25 cellular contexts compared by ENCODE assay signal in genomic region chr3:135329479-135329878, GRCh38.
DNase-seq lines count a peak whose midpoint lies in the region; ATAC-seq, FAIRE-seq and TF ChIP-seq lines count a peak whose summit lies in the region.
"Had no signal": no experiment of that assay in that cellular context is flagged by ENCODE, and none has a peak within 500 bp of the region (broad histone marks: within the 10 kb centered on the region; RNA-seq: fewer than 3 reads in every experiment).

No MANE protein-coding gene starts in this region.

- H3K4me1 Mint-ChIP-seq in effector memory CD8-positive, alpha-beta T cell (ENCODE audit: low read depth in 2 of 2): no peaks in the 10 kb centered on the region
- H3K4me1 Mint-ChIP-seq: stimulated activated memory B cell treated with anti-CD40 and anti-IgM and Interleukin-4, amounts not matched to agents 10 μg/mL and 1 μg/mL and 100 μg/mL, for 72 hours; T-cell had no signal

- H3K4ac ChIP-seq in neuronal stem cell (ENCODE audit: low read length): no peak overlapping the region

- TF ChIP-seq POLR2A in gastrocnemius medialis (IDR thresholded peaks at IDR 0.05): no peak

- DNase-seq in G401 (ENCODE audit: low spot score) (peak; percentile 61), bronchial epithelial cell (ENCODE audit: low read depth) (peak; percentile 50), neuronal stem cell (ENCODE audit: low spot score) (no peak), gastrocnemius medialis (no peak), PC-9 (no peak)
- no peak for DNase-seq in effector memory CD8-positive, alpha-beta T cell
- DNase-seq: activated CD4-positive, alpha-beta T cell treated with anti-CD3 and anti-CD28 coated beads, Interleukin-2, amount 50 U/mL, for 1 hour; activated CD8-positive, alpha-beta memory T cell treated with anti-CD3 and anti-CD28 coated beads, Interleukin-2, amount 50 U/mL, for 4 hours; activated effector memory CD4-positive, alpha-beta T cell treated with Interleukin-2 at 50 U/mL for 16 hours; COR-L47; dermis blood vessel endothelial cell; foreskin melanocyte; H9; mucosa of descending colon; NCI-H1436; NCI-H2227 treated with DMSO at 0.1 percent for 48 hours; stimulated activated CD4-positive, alpha-beta T cell treated with anti-CD3 and anti-CD28 coated beads, Interleukin-15, amount 100 ng/mL, for 24 hours; T-cell; testis had no signal

- H4K8ac ChIP-seq in neuronal stem cell (ENCODE audit: low read depth, low read length): no peak overlapping the region

- TF ChIP-seq CTCF in bronchial epithelial cell (IDR thresholded peaks at IDR 0.05; ENCODE audit: insufficient read depth, low read length, severe bottlenecking) (no peak), gastrocnemius medialis (IDR thresholded peaks at IDR 0.05 in 4 of 5, conservative IDR thresholded peaks at IDR 0.05 in 1 of 5) (no peak), PC-9 (conservative IDR thresholded peaks at IDR 0.05) (no peak)

- no peak overlapping the region for H2AK5ac ChIP-seq in neuronal stem cell (ENCODE audit: low read depth, low read length)

- no TSS peak for BruUV-seq in PC-9 (replicated peaks; lab: Mats Ljungman, UMichigan)

- no peak for FAIRE-seq in bronchial epithelial cell (lab: Jason Lieb, UNC)
- FAIRE-seq: GM12878 had no signal

- H2BK5ac ChIP-seq in neuronal stem cell (ENCODE audit: low read length): no peak overlapping the region

- H3K36me3 Mint-ChIP-seq in effector memory CD8-positive, alpha-beta T cell (ENCODE audit: insufficient read depth): no peaks in the 10 kb centered on the region
- H3K36me3 Mint-ChIP-seq: stimulated activated memory B cell treated with anti-CD40 and anti-IgM and Interleukin-4, amounts not matched to agents 10 μg/mL and 1 μg/mL and 100 μg/mL, for 72 hours; T-cell had no signal

- peak overlapping the region; percentile 65 for H3K18ac ChIP-seq in neuronal stem cell (ENCODE audit: low read length)

- no peak overlapping the region for H2AFZ ChIP-seq in neuronal stem cell (ENCODE audit: low read length)
- H2AFZ ChIP-seq in PC-9: no peak overlapping the region

- peak overlapping the region; percentile 70 for H3K23ac ChIP-seq in neuronal stem cell (ENCODE audit: low read depth, low read length, poor library complexity)

- CTCF ChIA-PET in PC-9 (lab: Charles Lee): no interaction called here

- H3K79me1 ChIP-seq in neuronal stem cell (ENCODE audit: low read depth, low read length): no peaks in the 10 kb centered on the region

- H3K79me2 ChIP-seq in PC-9 (ENCODE audit: low read depth): no peaks in the 10 kb centered on the region

- H2BK12ac ChIP-seq in neuronal stem cell (ENCODE audit: low read length): no peak overlapping the region

- H3K4me3 ChIP-seq in BLaER1 treated with 17β-estradiol and CSF1 and Interleukin-3, amounts not matched to agents 10 nM and 100 nM: no peak overlapping the region
- H3K4me3 ChIP-seq in bronchial epithelial cell (ENCODE audit: low read depth, low read length): no peak overlapping the region
- H3K4me3 ChIP-seq in neuronal stem cell (ENCODE audit: low read length in 2 of 2): peak overlapping the region in 1 of 2 donors; percentile 34
- no peak overlapping the region for H3K4me3 ChIP-seq in gastrocnemius medialis
- H3K4me3 ChIP-seq in PC-9: no peak overlapping the region
- H3K4me3 ChIP-seq: breast epithelium, GM12878, mucosa of descending colon, testis had no signal

- peak overlapping the region in 6 of 11 experiments; percentile 4 to 32 (median 10); a peak in 3 of 22 replicates for H3K4me2 ChIP-seq in BLaER1 treated with 17β-estradiol and CSF1 and Interleukin-3, amounts not matched to agents 10 nM and 100 nM
- H3K4me2 ChIP-seq in neuronal stem cell (ENCODE audit: insufficient read depth, low read length, poor library complexity, severe bottlenecking): no peak overlapping the region
- H3K4me2 ChIP-seq in PC-9: no peak overlapping the region

- no peaks in the 10 kb centered on the region for H3K36me3 ChIP-seq in BLaER1 treated with 17β-estradiol and CSF1 and Interleukin-3, amounts not matched to agents 10 nM and 100 nM
- no peaks in the 10 kb centered on the region for H3K36me3 ChIP-seq in bronchial epithelial cell (ENCODE audit: control insufficient read depth, insufficient read depth, low read length)
- no peaks in the 10 kb centered on the region for H3K36me3 ChIP-seq in neuronal stem cell (replicated peaks in 1 of 2; ENCODE audit: control insufficient read depth in 2 of 2, insufficient read depth in 2 of 2, low read length in 2 of 2)
- no peaks in the 10 kb centered on the region for H3K36me3 ChIP-seq in gastrocnemius medialis
- no peaks in the 10 kb centered on the region for H3K36me3 ChIP-seq in PC-9 (ENCODE audit: low read depth)
- H3K36me3 ChIP-seq: breast epithelium had no signal

- H3K27ac Mint-ChIP-seq in effector memory CD8-positive, alpha-beta T cell: no peak overlapping the region
- H3K27ac Mint-ChIP-seq: stimulated activated memory B cell treated with anti-CD40 and anti-IgM and Interleukin-4, amounts not matched to agents 10 μg/mL and 1 μg/mL and 100 μg/mL, for 72 hours; T-cell had no signal

- H4K91ac ChIP-seq in neuronal stem cell (ENCODE audit: low read depth, low read length, poor library complexity): no peak overlapping the region

- H3K27me3 ChIP-seq in BLaER1 treated with 17β-estradiol and CSF1 and Interleukin-3, amounts not matched to agents 10 nM and 100 nM: no peaks in the 10 kb centered on the region
- H3K27me3 ChIP-seq in bronchial epithelial cell (ENCODE audit: control insufficient read depth, insufficient read depth, low read length): no peaks in the 10 kb centered on the region
- H3K27me3 ChIP-seq in neuronal stem cell (ENCODE audit: control insufficient read depth in 3 of 3, insufficient read depth in 3 of 3, low read depth in 1 of 3, low read length in 3 of 3): no peaks in the 10 kb centered on the region
- no peaks in the 10 kb centered on the region for H3K27me3 ChIP-seq in gastrocnemius medialis
- H3K27me3 ChIP-seq in PC-9 (ENCODE audit: insufficient read depth, low read depth): no peaks in the 10 kb centered on the region
- H3K27me3 ChIP-seq: breast epithelium, testis had no signal

- H3K4me3 Mint-ChIP-seq in effector memory CD8-positive, alpha-beta T cell: no peak overlapping the region
- H3K4me3 Mint-ChIP-seq: H9; stimulated activated memory B cell treated with anti-CD40 and anti-IgM and Interleukin-4, amounts not matched to agents 10 μg/mL and 1 μg/mL and 100 μg/mL, for 72 hours; T-cell had no signal

- H3F3A ChIP-seq in PC-9 (ENCODE audit: insufficient read depth, low read depth): no peaks in the 10 kb centered on the region

- H3K27me3 Mint-ChIP-seq in effector memory CD8-positive, alpha-beta T cell: no peaks in the 10 kb centered on the region
- H3K27me3 Mint-ChIP-seq: T-cell had no signal

- WGBS in neuronal stem cell (ENCODE audit: extremely low coverage in 2 of 2, insufficient read length in 2 of 2, insufficient replicate concordance in 1 of 2), 2 donors: no CpG with 5 or more reads among the region's 2 CpGs

- no peaks in the 10 kb centered on the region for H3K9me2 ChIP-seq in PC-9 (ENCODE audit: insufficient read depth)

- no peaks in the 10 kb centered on the region for H3K9me3 ChIP-seq in BLaER1 treated with 17β-estradiol and CSF1 and Interleukin-3, amounts not matched to agents 10 nM and 100 nM (replicated peaks in 1 of 11)
- H3K9me3 ChIP-seq in neuronal stem cell (replicated peaks in 1 of 2; ENCODE audit: control insufficient read depth in 2 of 2, insufficient read depth in 1 of 2, low read depth in 1 of 2, low read length in 2 of 2): no peaks in the 10 kb centered on the region
- no peaks in the 10 kb centered on the region for H3K9me3 ChIP-seq in gastrocnemius medialis
- no peaks in the 10 kb centered on the region for H3K9me3 ChIP-seq in PC-9 (ENCODE audit: insufficient read depth, low read depth)
- H3K9me3 ChIP-seq: breast epithelium, mucosa of descending colon, testis had no signal

- no peak overlapping the region for H2BK15ac ChIP-seq in neuronal stem cell (ENCODE audit: low read length)

- ATAC-seq in effector memory CD8-positive, alpha-beta T cell (replicated peaks): no peak
- no peak for ATAC-seq in gastrocnemius medialis
- ATAC-seq: GM12878; left lobe of liver; mucosa of descending colon; stimulated activated memory B cell treated with anti-CD40 and anti-IgM and Interleukin-4, amounts not matched to agents 10 μg/mL and 1 μg/mL and 100 μg/mL, for 72 hours; T-cell had no signal

- no peaks in the 10 kb centered on the region for H4K20me1 ChIP-seq in BLaER1 treated with 17β-estradiol and CSF1 and Interleukin-3, amounts not matched to agents 10 nM and 100 nM
- no peaks in the 10 kb centered on the region for H4K20me1 ChIP-seq in PC-9 (ENCODE audit: insufficient read depth)

- H2BK120ac ChIP-seq in neuronal stem cell (ENCODE audit: low read depth, low read length): no peak overlapping the region

- in situ Hi-C loops in G401 (cut with HindIII; ENCODE audit: low sequenced_read_pairs) (no loop called here), gastrocnemius medialis (cut with MboI; ENCODE audit: low sequenced_read_pairs in 4 of 4) (no loop called here)

- no peak overlapping the region for H3K9ac ChIP-seq in BLaER1 treated with 17β-estradiol and CSF1 and Interleukin-3, amounts not matched to agents 10 nM and 100 nM
- no peak overlapping the region for H3K9ac ChIP-seq in neuronal stem cell (ENCODE audit: low read depth, low read length, poor library complexity)

- POLR2A ChIA-PET in PC-9 (lab: Charles Lee; ENCODE audit: unreplicated experiment): no interaction called here

- peaks cover 0 to 17% (median 4%) of the 10 kb centered on the region in 10 experiments; a peak in 5 of 20 replicates for H3K4me1 ChIP-seq in BLaER1 treated with 17β-estradiol and CSF1 and Interleukin-3, amounts not matched to agents 10 nM and 100 nM
- no peaks in the 10 kb centered on the region for H3K4me1 ChIP-seq in neuronal stem cell (ENCODE audit: control insufficient read depth in 2 of 2, insufficient read depth in 1 of 2, low read depth in 1 of 2, low read length in 2 of 2)
- H3K4me1 ChIP-seq in gastrocnemius medialis: no peaks in the 10 kb centered on the region
- H3K4me1 ChIP-seq in PC-9 (replicated peaks; ENCODE audit: insufficient read depth): no peaks in the 10 kb centered on the region
- H3K4me1 ChIP-seq: breast epithelium, testis had no signal

- no peak overlapping the region for H3K27ac ChIP-seq in BLaER1 treated with 17β-estradiol and CSF1 and Interleukin-3, amounts not matched to agents 10 nM and 100 nM
- H3K27ac ChIP-seq in neuronal stem cell (replicated peaks; ENCODE audit: low read length) (no peak overlapping the region), gastrocnemius medialis (no peak overlapping the region), PC-9 (no peak overlapping the region)
- H3K27ac ChIP-seq: breast epithelium, epithelial cell of prostate, testis had no signal

- peaks cover 0 to 6% of the 10 kb centered on the region in 2 donors for H3K9me3 Mint-ChIP-seq in effector memory CD8-positive, alpha-beta T cell
- H3K9me3 Mint-ChIP-seq: H9; stimulated activated memory B cell treated with anti-CD40 and anti-IgM and Interleukin-4, amounts not matched to agents 10 μg/mL and 1 μg/mL and 100 μg/mL, for 72 hours had no signal

- H3K14ac ChIP-seq in neuronal stem cell (ENCODE audit: low read length): no peak overlapping the region

- intact Hi-C loops in gastrocnemius medialis (cut with DNase I; ENCODE audit: low total_unique reads): no loop called here
- intact Hi-C loops in PC-9 (cut with micrococcal nuclease; ENCODE audit: unreplicated experiment): no loop called here

Comparison
In these comparisons a context has a peak if more than half of its experiments do, and no peak if none do; other contexts are left out.
1. H3K4me2 ChIP-seq: peak in BLaER1 treated with 17β-estradiol and CSF1 and Interleukin-3, amounts not matched to agents 10 nM and 100 nM (6 of 11); none in neuronal stem cell (single experiment) and PC-9 (single experiment).
2. DNase-seq: peak in G401 (single experiment) and bronchial epithelial cell (single experiment); none in neuronal stem cell (single experiment), effector memory CD8-positive, alpha-beta T cell (0 of 3), gastrocnemius medialis (0 of 2) and PC-9 (0 of 2).